Comparison of ENCODE assay signal across 5 cellular contexts in genomic region chr16:21170116-21170515, GRCh38. TPM values are rescaled to one million over a fixed set of nuclear protein-coding genes. Genes with fewer than 3 reads are reported as not detected.
"Had no signal": no experiment of that assay in that cellular context is flagged by ENCODE, and none has a peak within 500 bp of the region (broad histone marks: within the 10 kb centered on the region; RNA-seq: fewer than 3 reads in every experiment).

No MANE protein-coding gene starts in this region.

RNA-seq across cellular contexts. Expression of gene DNAH3, which starts 19.5 kb away (rescaled TPM):
- total RNA-seq: IMR-90 had no signal

RNA-seq across cellular contexts. Expression of gene ZP2, which starts 41.3 kb away (rescaled TPM):
- total RNA-seq: HepG2, HT-29, HT1080, IMR-90, K562 had no signal
